2 cellular contexts compared by ENCODE assay signal in genomic region chr13:52459668-52460067, GRCh38.
TF ChIP-seq lines count a peak whose summit lies in the region.

No MANE protein-coding gene starts in this region.

TF ChIP-seq in IMR-90, 13 proteins besides CTCF, POLR2A, EP300 and RAD21:
- TF ChIP-seq NFE2L2 (IDR thresholded peaks at IDR 0.05; ENCODE audit: low read depth, low read length), result no peak
- no peak for TF ChIP-seq MAFK (IDR thresholded peaks at IDR 0.05; ENCODE audit: low read depth, low read length)
- no peak for TF ChIP-seq CEBPB (IDR thresholded peaks at IDR 0.05; ENCODE audit: low read depth, low read length)
- TF ChIP-seq RFX5 (IDR thresholded peaks at IDR 0.05; ENCODE audit: low read depth, low read length), result no peak
- no peak for TF ChIP-seq MAZ (IDR thresholded peaks at IDR 0.05; ENCODE audit: borderline replicate concordance, low read depth, low read length)
- no peak for TF ChIP-seq MXI1 (IDR thresholded peaks at IDR 0.05; ENCODE audit: borderline replicate concordance, low read depth, low read length)
- no peak for TF ChIP-seq FOS (IDR thresholded peaks at IDR 0.05; ENCODE audit: low read depth, low read length)
- no peak for TF ChIP-seq BHLHE40 (IDR thresholded peaks at IDR 0.05; ENCODE audit: low read depth, low read length)
- TF ChIP-seq RCOR1 (IDR thresholded peaks at IDR 0.05; ENCODE audit: insufficient replicate concordance, low read length), result no peak

TF ChIP-seq in GM12878, 131 proteins besides CTCF, POLR2A, EP300 and RAD21:
- TF ChIP-seq MLLT1 (IDR thresholded peaks at IDR 0.05), result peak; percentile 37; the same call in 1 of the 2 replicates
- no peak for TF ChIP-seq SMAD1 (IDR thresholded peaks at IDR 0.05; ENCODE audit: low read depth, partially characterized antibody)
- no peak for TF ChIP-seq TARDBP (IDR thresholded peaks at IDR 0.05; ENCODE audit: borderline replicate concordance)
- no peak for TF ChIP-seq JUND (IDR thresholded peaks at IDR 0.05; ENCODE audit: low read depth, low read length)
- TF ChIP-seq SUPT20H (IDR thresholded peaks at IDR 0.05; ENCODE audit: borderline replicate concordance, control insufficient read depth, low read depth, low read length), result no peak
- TF ChIP-seq SIN3A (IDR thresholded peaks at IDR 0.05; ENCODE audit: low read depth, low read length), result no peak
